11 cellular contexts compared by ENCODE assay signal in the genomic region with DNA sequence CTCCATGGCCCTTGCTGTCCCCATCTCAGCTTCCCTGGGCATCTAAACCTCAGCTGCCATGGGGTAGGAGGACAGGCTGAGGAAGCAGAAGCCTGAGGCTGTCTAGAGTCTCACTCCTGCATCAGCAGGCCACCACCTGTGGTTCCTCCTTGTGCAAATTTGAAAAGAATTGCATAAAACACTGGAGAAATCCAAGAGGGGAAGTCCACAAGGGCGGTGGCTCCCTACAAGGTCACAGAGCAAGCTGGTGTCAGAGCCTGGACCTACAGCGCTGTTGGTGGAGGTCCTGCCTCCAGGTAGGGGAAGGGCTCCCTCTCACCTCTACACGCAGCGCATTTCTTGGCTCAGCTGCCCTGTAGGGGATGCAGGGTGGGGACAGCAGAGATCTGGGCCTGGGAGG. TPM values are rescaled to one million over a fixed set of nuclear protein-coding genes. Genes with fewer than 3 reads are reported as not detected.
"Had no signal": no experiment of that assay in that cellular context is flagged by ENCODE, and none has a peak within 500 bp of the region (broad histone marks: within the 10 kb centered on the region; RNA-seq: fewer than 3 reads in every experiment).

A gene (plus strand): TSS at position 253 of the 400 bp plus-strand sequence. CDS start 228 bp downstream, outside the sequence.

RNA-seq across cellular contexts. Expression of the gene that starts here (rescaled TPM):
- total RNA-seq: activated CD4-positive, alpha-beta T cell treated with anti-CD3 and anti-CD28 coated beads, Interleukin-2, amount 10 ng/mL, durations not matched to agents 7 days and 5 days; activated CD8-positive, alpha-beta memory T cell treated with anti-CD3 and anti-CD28 coated beads, Interleukin-2, amount 10 ng/mL, durations not matched to agents 7 days and 5 days; activated CD8-positive, alpha-beta T cell treated with anti-CD3 and anti-CD28 coated beads for 36 hours; dermis microvascular lymphatic vessel endothelial cell; left colon; lung microvascular endothelial cell; ovary; prostate gland; T-cell; urinary bladder had no signal
- polyA plus RNA-seq: aorta, ovary had no signal
